In the genomic region with DNA sequence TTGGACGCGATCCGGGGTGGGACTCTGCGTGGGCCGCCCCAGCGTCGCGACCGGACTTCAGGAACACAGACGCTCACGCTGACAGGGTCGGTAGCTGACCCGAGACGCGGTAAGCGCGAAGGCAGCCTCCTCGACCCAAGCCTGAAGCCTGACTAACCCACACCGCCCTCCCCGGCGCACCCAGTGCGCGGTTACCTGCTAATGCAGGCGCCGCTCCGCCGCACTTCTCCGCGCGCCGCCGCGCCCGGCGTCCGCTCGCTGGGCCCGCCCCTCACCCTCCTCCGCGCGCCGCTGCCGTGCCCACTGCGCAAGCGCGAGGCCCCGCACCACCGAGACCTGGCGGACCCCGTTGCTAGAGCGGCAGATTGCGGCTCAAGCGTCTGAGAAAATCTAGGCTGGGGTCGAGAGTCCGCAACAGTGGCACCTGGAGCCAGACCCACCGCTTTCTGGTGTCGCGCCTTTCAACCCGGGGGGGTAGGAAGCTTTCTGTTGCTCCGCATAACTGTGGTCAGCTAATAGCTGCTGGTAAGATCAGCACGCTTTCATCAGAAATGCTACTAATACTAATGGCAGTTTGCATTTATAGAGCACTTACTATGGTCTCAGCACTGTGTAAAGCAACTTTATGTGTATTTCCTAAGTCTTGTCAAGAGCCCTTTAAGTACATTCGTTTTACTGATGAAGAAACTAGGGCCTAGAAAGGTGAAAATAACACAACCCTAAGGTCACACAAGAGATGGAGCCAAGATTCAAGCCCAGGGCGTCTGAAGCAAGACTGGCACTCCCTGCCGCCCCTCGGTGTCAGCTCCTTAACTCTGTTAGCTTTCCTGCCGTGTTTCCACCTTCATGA, we compare ENCODE assay signal across 8 cellular contexts. TPM values are rescaled to one million over a fixed set of nuclear protein-coding genes. Genes with fewer than 3 reads are reported as not detected.
A peak's percentile ranks its signal among the peaks of the same experiment; 100 is the strongest.
DNase-seq lines count a peak whose midpoint lies in the region; ATAC-seq and TF ChIP-seq lines count a peak whose summit lies in the region.

A gene with protein sequence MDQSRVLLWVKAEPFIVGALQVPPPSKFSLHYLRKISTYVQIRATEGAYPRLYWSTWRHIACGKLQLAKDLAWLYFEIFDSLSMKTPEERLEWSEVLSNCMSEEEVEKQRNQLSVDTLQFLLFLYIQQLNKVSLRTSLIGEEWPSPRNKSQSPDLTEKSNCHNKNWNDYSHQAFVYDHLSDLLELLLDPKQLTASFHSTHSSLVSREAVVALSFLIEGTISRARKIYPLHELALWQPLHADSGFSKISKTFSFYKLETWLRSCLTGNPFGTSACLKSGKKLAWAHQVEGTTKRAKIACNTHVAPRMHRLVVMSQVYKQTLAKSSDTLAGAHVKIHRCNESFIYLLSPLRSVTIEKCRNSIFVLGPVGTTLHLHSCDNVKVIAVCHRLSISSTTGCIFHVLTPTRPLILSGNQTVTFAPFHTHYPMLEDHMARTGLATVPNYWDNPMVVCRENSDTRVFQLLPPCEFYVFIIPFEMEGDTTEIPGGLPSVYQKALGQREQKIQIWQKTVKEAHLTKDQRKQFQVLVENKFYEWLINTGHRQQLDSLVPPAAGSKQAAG (minus strand): TSS at position 268 of the 850 bp plus-strand sequence. CDS start 3,010 bp downstream, outside the sequence.

- TF ChIP-seq POLR2A in esophagus muscularis mucosa (IDR thresholded peaks at IDR 0.05; ENCODE audit: low read depth) = peak; percentile 70

- H3K27me3 ChIP-seq in Panc1 (ENCODE audit: control insufficient read depth, insufficient read depth, low read length) (no peaks in the 10 kb centered on the region), esophagus muscularis mucosa (no peaks in the 10 kb centered on the region), muscle layer of duodenum (ENCODE audit: low read depth, low read length) (no peaks in the 10 kb centered on the region)

- no peaks in the 10 kb centered on the region for H3K9me3 ChIP-seq in Panc1 (ENCODE audit: control insufficient read depth, insufficient read depth, low read depth, low read length)
- no peaks in the 10 kb centered on the region for H3K9me3 ChIP-seq in esophagus muscularis mucosa
- H3K9me3 ChIP-seq in muscle layer of duodenum (ENCODE audit: control insufficient read depth in 1 of 2, low read length in 2 of 2) = no peaks in the 10 kb centered on the region

- no peak for TF ChIP-seq EP300 in esophagus muscularis mucosa (IDR thresholded peaks at IDR 0.05)

- peaks cover 3 to 10% of the 10 kb centered on the region in 2 donors for H3K36me3 Mint-ChIP-seq in activated T-cell treated with anti-CD3 and anti-CD28 coated beads, Interleukin-2, amount 50 U/mL, for 72 hours (ENCODE audit: insufficient read depth in 2 of 2)

- H3K4me1 ChIP-seq in Panc1 (ENCODE audit: control insufficient read depth, insufficient read depth, low read length) = peaks cover 15% of the 10 kb centered on the region
- peaks cover 39 to 79% (median 66%) of the 10 kb centered on the region in 4 donors for H3K4me1 ChIP-seq in esophagus muscularis mucosa
- H3K4me1 ChIP-seq in muscle layer of duodenum (ENCODE audit: control insufficient read depth in 1 of 2, insufficient read depth in 2 of 2, low read length in 2 of 2) = peaks cover 15 to 39% of the 10 kb centered on the region in 2 donors

- intact Hi-C loops in Panc1 (cut with micrococcal nuclease; ENCODE audit: unreplicated experiment) = no loop called here
- intact Hi-C loops in esophagus muscularis mucosa (cut with DNase I) = no loop called here

- CTCF ChIA-PET in Panc1 (lab: Charles Lee) = interaction anchor here (0.6 kb wide), 2 partner anchors 18 to 641 kb away, joined by 3 to 7 read pairs; no protein-coding TSS in a partner anchor

- BruUV-seq in Panc1 (replicated peaks; lab: Mats Ljungman, UMichigan) = no TSS peak

- DNase-seq in DMS53 treated with DMSO at 0.1 percent for 48 hours (lab: John Stamatoyannopoulos, UW; ENCODE audit: unreplicated experiment) = peak; percentile 48
- peak; percentile 94 for DNase-seq in KG1 (lab: John Stamatoyannopoulos, UW)
- DNase-seq in Panc1 (ENCODE audit: low read depth, low spot score) = peak; percentile 69
- peak; percentile 94 to 99 for DNase-seq in activated T-cell treated with anti-CD3 and anti-CD28 coated beads, Interleukin-2, amount 50 U/mL, for 72 hours
- peak; percentile 95 for DNase-seq in esophagus muscularis mucosa (ENCODE audit: extremely low spot score)
- peak; percentile 93 for DNase-seq in stimulated activated CD8-positive, alpha-beta memory T cell treated with anti-CD3 and anti-CD28 coated beads, Interleukin-7, amount 100 ng/mL, for 24 hours (ENCODE audit: low read depth)

- H3K9me3 Mint-ChIP-seq in activated T-cell treated with anti-CD3 and anti-CD28 coated beads, Interleukin-2, amount 50 U/mL, for 72 hours = no peaks in the 10 kb centered on the region

- under 1% methylated on average over 41 of the region's 66 CpGs for WGBS in esophagus muscularis mucosa

- H3K27ac Mint-ChIP-seq in activated T-cell treated with anti-CD3 and anti-CD28 coated beads, Interleukin-2, amount 50 U/mL, for 72 hours = peak within 1 kb of the TSS; percentile 93

- in situ Hi-C loops in Panc1 (cut with HindIII; ENCODE audit: low pct_unique_long_range_greater_than_20kb, low sequenced_read_pairs) = no loop called here

- TF ChIP-seq CTCF in Panc1 (IDR thresholded peaks at IDR 0.05) (no peak), esophagus muscularis mucosa (IDR thresholded peaks at IDR 0.05) (peak in 1 of 3 experiments; percentile 7)

- peaks cover 68% of the 10 kb centered on the region for H3K4me1 Mint-ChIP-seq in activated T-cell treated with anti-CD3 and anti-CD28 coated beads, Interleukin-2, amount 50 U/mL, for 72 hours (ENCODE audit: low read depth)

- H3K4me3 Mint-ChIP-seq in activated T-cell treated with anti-CD3 and anti-CD28 coated beads, Interleukin-2, amount 50 U/mL, for 72 hours = peak within 1 kb of the TSS; percentile 95 to 98

- ATAC-seq in GM21723 (IDR thresholded peaks at IDR 0.05; ENCODE audit: unreplicated experiment) (peak; percentile 46), Panc1 (peak; percentile 81)
- peak; percentile 70 for ATAC-seq in activated T-cell treated with anti-CD3 and anti-CD28 coated beads, Interleukin-2, amount 50 U/mL, for 72 hours (replicated peaks in 1 of 2)

- no peaks in the 10 kb centered on the region for H3K27me3 Mint-ChIP-seq in activated T-cell treated with anti-CD3 and anti-CD28 coated beads, Interleukin-2, amount 50 U/mL, for 72 hours (ENCODE audit: low read depth)

- H3K27ac ChIP-seq in Panc1 (ENCODE audit: low read length) = peak within 1 kb of the TSS; percentile 97
- H3K27ac ChIP-seq in esophagus muscularis mucosa (replicated peaks in 1 of 4) = peak within 1 kb of the TSS; percentile 86 to 91 (median 87)
- peak within 1 kb of the TSS; percentile 93 for H3K27ac ChIP-seq in muscle layer of duodenum (ENCODE audit: low read length)

- H3K4me3 ChIP-seq in Panc1 (ENCODE audit: low read depth in 2 of 2, low read length in 2 of 2) (peak within 1 kb of the TSS; percentile 78 to 86), esophagus muscularis mucosa (peak within 1 kb of the TSS; percentile 80 to 93 (median 86)), muscle layer of duodenum (ENCODE audit: low read depth in 1 of 2, low read length in 2 of 2) (peak within 1 kb of the TSS; percentile 87 to 90)

- POLR2A ChIA-PET in Panc1 (lab: Charles Lee) = interaction anchor here (0.5 kb wide), 1 partner anchor 441 kb away, joined by 4 read pairs; no protein-coding TSS in a partner anchor

- H3K36me3 ChIP-seq in Panc1 (ENCODE audit: control insufficient read depth, insufficient read depth, low read length) (peaks cover 14% of the 10 kb centered on the region), esophagus muscularis mucosa (peaks cover 0 to 16% (median 13%) of the 10 kb centered on the region in 4 donors), muscle layer of duodenum (ENCODE audit: control insufficient read depth in 1 of 2, insufficient read depth in 2 of 2, low read length in 2 of 2) (peaks cover 2 to 3% of the 10 kb centered on the region in 2 donors)

RNA-seq across cellular contexts. Expression of the gene that starts here (rescaled TPM):
- total RNA-seq in Panc1 (2021; ENCODE audit: unreplicated experiment) = 14.5 TPM
- 8.3 TPM for polyA plus RNA-seq in Panc1 (2012; ENCODE audit: insufficient read length)
- 10 to 100 TPM; 13.6 to 16.2 TPM for total RNA-seq in activated T-cell treated with anti-CD3 and anti-CD28 coated beads, Interleukin-2, amount 50 U/mL, for 72 hours
- 10 to 100 TPM in 3 of 4 donors, 1 to 10 TPM in 1; 9.9 to 13.2 (median 11.5) TPM for total RNA-seq in esophagus muscularis mucosa

Comparison
In these comparisons a context has a peak if more than half of its experiments do, and no peak if none do; other contexts are left out.
1. Peak in every context shown above with its lines: DNase-seq, ATAC-seq, H3K4me3 ChIP-seq and H3K27ac ChIP-seq.